In the genomic region with DNA sequence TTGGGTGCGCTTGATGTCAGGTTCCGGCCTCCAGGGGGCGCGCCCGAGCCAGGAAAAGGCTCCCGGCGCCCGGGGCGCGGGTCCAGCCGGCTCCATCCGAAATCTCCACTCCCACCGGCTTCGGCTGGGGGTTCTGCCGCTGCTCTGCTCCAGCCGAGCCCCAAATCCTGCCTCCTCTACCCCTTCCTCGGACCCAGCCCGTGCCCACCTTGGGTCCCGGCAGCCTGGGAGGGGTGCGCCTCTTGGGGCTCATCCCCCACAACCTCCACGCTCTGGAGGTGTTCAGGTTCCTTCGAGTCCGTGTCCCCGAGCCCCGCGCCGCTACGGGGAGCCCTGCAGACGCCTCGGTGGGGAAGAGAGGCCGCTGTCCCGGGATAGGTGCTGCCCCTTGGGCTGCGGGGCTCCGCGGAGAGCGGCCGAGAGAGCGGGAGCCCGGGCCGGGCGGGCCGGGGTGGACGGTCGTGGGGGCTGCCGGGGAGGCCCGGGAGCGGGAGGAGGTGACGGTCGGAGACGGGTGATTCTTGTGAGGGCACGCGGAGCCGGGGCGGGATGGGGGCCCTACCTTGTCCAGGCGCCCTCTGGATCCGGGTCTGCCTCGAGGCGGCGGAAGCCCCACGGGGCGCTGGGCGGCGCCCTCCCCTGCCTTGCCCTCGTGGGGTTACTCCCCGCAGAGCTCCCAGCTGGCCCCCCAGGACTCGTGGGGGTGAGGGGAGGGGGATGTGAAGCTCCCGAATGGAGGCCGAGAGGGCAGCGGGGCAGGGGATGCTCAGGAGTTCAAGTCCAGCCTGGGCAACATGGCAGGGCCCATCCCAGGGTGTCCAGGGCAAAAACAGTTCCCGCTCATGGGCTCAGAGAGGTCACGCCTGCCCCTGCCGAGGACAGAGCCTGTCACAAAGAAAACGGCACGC, we compare ENCODE assay signal across 8 cellular contexts. TPM values are rescaled to one million over a fixed set of nuclear protein-coding genes. Genes with fewer than 3 reads are reported as not detected.
DNase-seq lines count a peak whose midpoint lies in the region; ATAC-seq and TF ChIP-seq lines count a peak whose summit lies in the region.

No MANE protein-coding gene starts in this region.

- ATAC-seq in GM21381 (IDR thresholded peaks at IDR 0.05; ENCODE audit: unreplicated experiment) (peak; percentile 46), GM19324 (IDR thresholded peaks at IDR 0.05; ENCODE audit: low FRiP score, unreplicated experiment) (no peak)

- peak overlapping the region; percentile 49 for H3K4me3 ChIP-seq in epithelial cell of esophagus (ENCODE audit: low read length)

- DNase-seq in C1 segment of cervical spinal cord (lab: John Stamatoyannopoulos, UW) (peak in 10 of 14 donors; percentile 14 to 75 (median 55)), NCI-H748 (lab: John Stamatoyannopoulos, UW; ENCODE audit: unreplicated experiment) (peak; percentile 73), epithelial cell of esophagus (ENCODE audit: low read depth) (peak; percentile 56), mucosa of gallbladder (ENCODE audit: low spot score) (peak; percentile 87)
- DNase-seq in activated CD8-positive, alpha-beta memory T cell treated with anti-CD3 and anti-CD28 coated beads, Interleukin-2, amount 50 U/mL, for 24 hours (ENCODE audit: extremely low read depth) = peak; percentile 52
- peak; percentile 70 for DNase-seq in stimulated activated CD8-positive, alpha-beta memory T cell treated with anti-CD3 and anti-CD28 coated beads, Interleukin-4, amount 100 ng/mL, for 24 hours (ENCODE audit: low read depth)

- peak; percentile 59 for TF ChIP-seq CTCF in epithelial cell of esophagus (IDR thresholded peaks at IDR 0.05; ENCODE audit: insufficient read depth, low read depth, low read length, missing control alignments)

RNA-seq across cellular contexts. Expression of a gene that starts 13.2 kb away (rescaled TPM):
- 240 TPM for total RNA-seq in mucosa of gallbladder

RNA-seq across cellular contexts. Expression of a gene that starts 22.0 kb away (rescaled TPM):
- total RNA-seq in mucosa of gallbladder = 1.7 TPM

RNA-seq across cellular contexts. Expression of a gene that starts 47.7 kb away (rescaled TPM):
- total RNA-seq in mucosa of gallbladder = 75.8 TPM

RNA-seq across cellular contexts. Expression of a gene that starts 58.3 kb away (rescaled TPM):
- 8.7 TPM for total RNA-seq in mucosa of gallbladder
